Comparison of ENCODE assay signal across 16 cellular contexts in genomic region chr11:72829884-72830533, GRCh38. TPM values are rescaled to one million over a fixed set of nuclear protein-coding genes. Genes with fewer than 3 reads are reported as not detected.
DNase-seq lines count a peak whose midpoint lies in the region; ATAC-seq lines count a peak whose summit lies in the region.
"Had no signal": no experiment of that assay in that cellular context is flagged by ENCODE, and none has a peak within 500 bp of the region (broad histone marks: within the 10 kb centered on the region; RNA-seq: fewer than 3 reads in every experiment).

No MANE protein-coding gene starts in this region.

- H3K36me3 Mint-ChIP-seq in activated naive CD4-positive, alpha-beta T cell treated with anti-CD3 and anti-CD28 coated beads, Interleukin-2, amount 50 U/mL, for 24 hours, result no peaks in the 10 kb centered on the region
- H3K36me3 Mint-ChIP-seq in IgD-negative memory B cell (peaks cover 2% of the 10 kb centered on the region), immature natural killer cell (peaks cover 0 to 7% (median 3%) of the 10 kb centered on the region in 3 donors)
- peaks cover 90% of the 10 kb centered on the region for H3K36me3 Mint-ChIP-seq in stimulated activated effector memory CD8-positive, alpha-beta T cell treated with anti-CD3 and anti-CD28 coated beads, Interleukin-12 subunit alpha, Interleukin-12 subunit beta, amount 100 ng/mL, for 72 hours

- ATAC-seq in stimulated activated effector memory CD8-positive, alpha-beta T cell treated with anti-CD3 and anti-CD28 coated beads, Interleukin-12 subunit alpha, Interleukin-12 subunit beta, amount 100 ng/mL, for 72 hours, result no peak
- ATAC-seq in HG02840 (IDR thresholded peaks at IDR 0.05; ENCODE audit: low FRiP score, unreplicated experiment) (no peak), HG02588 (IDR thresholded peaks at IDR 0.05; ENCODE audit: unreplicated experiment) (no peak)
- ATAC-seq: left cardiac atrium had no signal

- H3K4me1 Mint-ChIP-seq in activated naive CD4-positive, alpha-beta T cell treated with anti-CD3 and anti-CD28 coated beads, Interleukin-2, amount 50 U/mL, for 24 hours, result peaks cover 17% of the 10 kb centered on the region
- peaks cover 12 to 25% (median 17%) of the 10 kb centered on the region in 3 donors for H3K4me1 Mint-ChIP-seq in IgD-negative memory B cell
- H3K4me1 Mint-ChIP-seq in immature natural killer cell, result peaks cover 25 to 33% of the 10 kb centered on the region in 2 donors
- H3K4me1 Mint-ChIP-seq in stimulated activated effector memory CD8-positive, alpha-beta T cell treated with anti-CD3 and anti-CD28 coated beads, Interleukin-12 subunit alpha, Interleukin-12 subunit beta, amount 100 ng/mL, for 72 hours, result peaks cover 43% of the 10 kb centered on the region

- H3K9me3 Mint-ChIP-seq in activated naive CD4-positive, alpha-beta T cell treated with anti-CD3 and anti-CD28 coated beads, Interleukin-2, amount 50 U/mL, for 24 hours, result no peaks in the 10 kb centered on the region
- H3K9me3 Mint-ChIP-seq in IgD-negative memory B cell (no peaks in the 10 kb centered on the region), immature natural killer cell (no peaks in the 10 kb centered on the region)
- no peaks in the 10 kb centered on the region for H3K9me3 Mint-ChIP-seq in stimulated activated effector memory CD8-positive, alpha-beta T cell treated with anti-CD3 and anti-CD28 coated beads, Interleukin-12 subunit alpha, Interleukin-12 subunit beta, amount 100 ng/mL, for 72 hours

- H3K4me3 Mint-ChIP-seq in activated naive CD4-positive, alpha-beta T cell treated with anti-CD3 and anti-CD28 coated beads, Interleukin-2, amount 50 U/mL, for 24 hours, result no peak overlapping the region
- H3K4me3 Mint-ChIP-seq in IgD-negative memory B cell, result peak overlapping the region in 1 of 4 donors; percentile 45
- no peak overlapping the region for H3K4me3 Mint-ChIP-seq in immature natural killer cell
- H3K4me3 Mint-ChIP-seq in stimulated activated effector memory CD8-positive, alpha-beta T cell treated with anti-CD3 and anti-CD28 coated beads, Interleukin-12 subunit alpha, Interleukin-12 subunit beta, amount 100 ng/mL, for 72 hours, result no peak overlapping the region

- H3K27me3 Mint-ChIP-seq in activated naive CD4-positive, alpha-beta T cell treated with anti-CD3 and anti-CD28 coated beads, Interleukin-2, amount 50 U/mL, for 24 hours, result no peaks in the 10 kb centered on the region
- H3K27me3 Mint-ChIP-seq in IgD-negative memory B cell (no peaks in the 10 kb centered on the region), immature natural killer cell (ENCODE audit: low read depth in 3 of 3) (peaks cover 0 to 18% (median 7%) of the 10 kb centered on the region in 3 donors)

- no peak for DNase-seq in activated naive CD4-positive, alpha-beta T cell treated with Interleukin-2 at 50 U/mL for 16 hours
- DNase-seq in immature natural killer cell (no peak), NOMO-1 treated with DMSO at 0.1 percent for 48 hours (lab: John Stamatoyannopoulos, UW; ENCODE audit: unreplicated experiment) (no peak)
- DNase-seq in stimulated activated effector memory CD8-positive, alpha-beta T cell treated with anti-CD3 and anti-CD28 coated beads, Interleukin-12 subunit alpha, Interleukin-12 subunit beta, amount 100 ng/mL, for 72 hours (ENCODE audit: low spot score in 2 of 2), result no peak
- DNase-seq: activated CD4-positive, CD25-positive, alpha-beta regulatory T cell; left cardiac atrium; NCI-H1105; NCI-H2171; OCI-M1; sigmoid colon; stimulated activated CD4-positive, alpha-beta T cell treated with anti-CD3 and anti-CD28 coated beads, Interleukin-1b, Interleukin-23, amount 100 ng/mL, for 48 hours; uterus had no signal

- H3K27ac Mint-ChIP-seq in activated naive CD4-positive, alpha-beta T cell treated with anti-CD3 and anti-CD28 coated beads, Interleukin-2, amount 50 U/mL, for 24 hours, result peak overlapping the region; percentile 72
- H3K27ac Mint-ChIP-seq in IgD-negative memory B cell (peak overlapping the region in 2 of 3 donors; percentile 75 to 97), immature natural killer cell (peak overlapping the region; percentile 42 to 95 (median 84))
- H3K27ac Mint-ChIP-seq in stimulated activated effector memory CD8-positive, alpha-beta T cell treated with anti-CD3 and anti-CD28 coated beads, Interleukin-12 subunit alpha, Interleukin-12 subunit beta, amount 100 ng/mL, for 72 hours, result peak overlapping the region; percentile 86

RNA-seq across cellular contexts. Expression of gene ATG16L2, which starts 15.8 kb away (rescaled TPM):
- polyA plus RNA-seq in IgD-negative memory B cell (32.1 TPM), immature natural killer cell (10 to 100 TPM; 11.4 to 24.6 (median 18.7) TPM)

RNA-seq across cellular contexts. Expression of gene STARD10, which starts 36.2 kb away (rescaled TPM):
- polyA plus RNA-seq in IgD-negative memory B cell, result 33.4 TPM
- polyA plus RNA-seq in immature natural killer cell, result 10 to 100 TPM; 26.3 to 50.1 (median 35.6) TPM
